ENCODE assay signal across 18 cellular contexts in the genomic region with DNA sequence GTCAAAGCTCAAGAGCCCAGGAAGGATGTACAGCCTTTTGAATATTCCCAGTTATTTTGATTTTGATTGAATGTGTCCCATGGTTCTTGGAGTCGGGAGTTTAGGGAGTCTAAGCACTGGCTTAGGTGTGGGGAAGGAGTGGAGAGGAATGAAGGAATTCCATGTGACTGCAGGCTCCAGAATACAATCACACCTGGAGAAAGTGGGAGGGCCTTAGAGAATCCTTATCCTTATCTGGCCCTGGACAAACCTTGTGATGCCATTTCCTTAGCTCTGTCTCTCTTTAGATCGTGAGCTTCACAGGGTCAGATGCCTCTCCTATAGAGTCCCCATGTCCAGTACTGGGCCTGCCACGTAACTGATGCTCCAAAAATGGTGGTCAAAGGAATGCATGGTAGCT. TPM values are rescaled to one million over a fixed set of nuclear protein-coding genes. Genes with fewer than 3 reads are reported as not detected.
"Had no signal": no experiment of that assay in that cellular context is flagged by ENCODE, and none has a peak within 500 bp of the region (broad histone marks: within the 10 kb centered on the region; RNA-seq: fewer than 3 reads in every experiment).

No MANE protein-coding gene starts in this region.

- H3K27me3 ChIP-seq: adrenal gland, colonic mucosa, heart left ventricle, tibial artery had no signal

- FAIRE-seq: keratinocyte, TTC549 had no signal

- H3K4me1 ChIP-seq: colonic mucosa had no signal

- H3K36me3 ChIP-seq: adrenal gland, colonic mucosa, heart left ventricle, left ventricle myocardium inferior, tibial artery had no signal

- H3K27ac ChIP-seq: adrenal gland, colonic mucosa, tibial artery had no signal

- DNase-seq: activated CD4-positive, alpha-beta T cell treated with anti-CD3 and anti-CD28 coated beads, Interleukin-2, amount 50 U/mL, for 1 hour; activated gamma-delta T cell; activated T-cell treated with anti-CD3 and anti-CD28 coated beads, Interleukin-2, amount 50 U/mL, for 1 hour; adrenal gland; colonic mucosa; effector CD4-positive, alpha-beta T cell; foreskin melanocyte; left ventricle myocardium inferior; mesenchymal stem cell; posterior cingulate gyrus; stimulated activated CD4-positive, alpha-beta T cell treated with anti-CD3 and anti-CD28 coated beads, Interleukin-15, amount 100 ng/mL, for 24 hours; stimulated activated CD4-positive, alpha-beta T cell treated with anti-CD3 and anti-CD28 coated beads, Interleukin-4, amount 100 ng/mL, for 4 hours; T-helper 2 cell; tibial artery had no signal

- H3K9me3 ChIP-seq: adrenal gland, colonic mucosa, heart left ventricle, left ventricle myocardium inferior, tibial artery had no signal

- ATAC-seq: heart left ventricle had no signal

- H3K4me3 ChIP-seq: adrenal gland, colonic mucosa, heart left ventricle, left ventricle myocardium inferior, tibial artery had no signal

RNA-seq across cellular contexts. Expression of a gene that starts 54.4 kb away (rescaled TPM):
- total RNA-seq: skeletal muscle tissue had no signal
